Comparison of ENCODE assay signal across 8 cellular contexts in genomic region chr3:101850327-101851048, GRCh38. TPM values are rescaled to one million over a fixed set of nuclear protein-coding genes. Genes with fewer than 3 reads are reported as not detected.
DNase-seq lines count a peak whose midpoint lies in the region; ATAC-seq and TF ChIP-seq lines count a peak whose summit lies in the region.

No MANE protein-coding gene starts in this region.

- H3K27ac ChIP-seq in mesodermal cell (ENCODE audit: low read depth, low read length, severe bottlenecking), result peak overlapping the region; percentile 62
- peak overlapping the region; percentile 100 for H3K27ac ChIP-seq in suprapubic skin

- H3K4me3 ChIP-seq in mesodermal cell (ENCODE audit: extremely low read depth, insufficient read depth, low read length, poor library complexity, severe bottlenecking) (peak overlapping the region; percentile 89), suprapubic skin (peak overlapping the region; percentile 84)

- TF ChIP-seq CTCF in suprapubic skin (IDR thresholded peaks at IDR 0.05), result no peak

- H3K4me3 Mint-ChIP-seq in T-helper 17 cell, result peak overlapping the region; percentile 99

- TF ChIP-seq EP300 in suprapubic skin (IDR thresholded peaks at IDR 0.05), result no peak

- H3K27me3 Mint-ChIP-seq in T-helper 17 cell, result no peaks in the 10 kb centered on the region

- peak; percentile 22 for DNase-seq in SKM-1 (lab: John Stamatoyannopoulos, UW; ENCODE audit: unreplicated experiment)
- DNase-seq in SKM-1 treated with dmso at 0.1 percent for 144 hours (lab: John Stamatoyannopoulos, UW; ENCODE audit: unreplicated experiment), result no peak
- peak in 2 of 3 donors; percentile 36 to 41 for DNase-seq in T-helper 17 cell
- peak; percentile 87 for DNase-seq in central memory CD4-positive, alpha-beta T cell
- DNase-seq in suprapubic skin (ENCODE audit: low spot score in 2 of 2), result no peak
- no peak for DNase-seq in NCI-H446 treated with DMSO at 0.1 percent for 48 hours (lab: John Stamatoyannopoulos, UW)

- peak; percentile 22 for ATAC-seq in HG03354 (IDR thresholded peaks at IDR 0.05; ENCODE audit: poor library complexity, severe bottlenecking, unreplicated experiment)
- ATAC-seq in T-helper 17 cell, result peak; percentile 42

- H3K36me3 Mint-ChIP-seq in T-helper 17 cell (ENCODE audit: low read depth), result peaks cover 24% of the 10 kb centered on the region

- no peaks in the 10 kb centered on the region for H3K4me1 ChIP-seq in mesodermal cell (ENCODE audit: control insufficient read depth, insufficient read depth, low read length, poor library complexity, severe bottlenecking)
- H3K4me1 ChIP-seq in suprapubic skin, result peaks cover 54% of the 10 kb centered on the region

- no peaks in the 10 kb centered on the region for H3K27me3 ChIP-seq in suprapubic skin

- 1 to 3% methylated on average over 13 to 15 of the region's 19 CpGs for WGBS in mesodermal cell (ENCODE audit: insufficient coverage in 2 of 2), 2 experiments
- 1% methylated on average over 19 of the region's 19 CpGs for WGBS in suprapubic skin

- H3K4me1 Mint-ChIP-seq in T-helper 17 cell, result peaks cover 54% of the 10 kb centered on the region

- H3K36me3 ChIP-seq in mesodermal cell (ENCODE audit: control insufficient read depth, insufficient read depth, low read length), result peaks cover 39% of the 10 kb centered on the region
- peaks cover 37% of the 10 kb centered on the region for H3K36me3 ChIP-seq in suprapubic skin

- TF ChIP-seq POLR2A in suprapubic skin (IDR thresholded peaks at IDR 0.05), result peak in 1 of 2 donors; percentile 62

- peak overlapping the region; percentile 100 for H3K27ac Mint-ChIP-seq in T-helper 17 cell

- no peaks in the 10 kb centered on the region for H3K9me3 ChIP-seq in T-helper 17 cell (ENCODE audit: control insufficient read depth, low read length, poor library complexity, severe bottlenecking)
- H3K9me3 ChIP-seq in mesodermal cell (ENCODE audit: control insufficient read depth, low read length), result no peaks in the 10 kb centered on the region
- H3K9me3 ChIP-seq in suprapubic skin, result no peaks in the 10 kb centered on the region

RNA-seq across cellular contexts. Expression of gene NFKBIZ, which starts 1.2 kb away (rescaled TPM):
- total RNA-seq in T-helper 17 cell (100 to 1,000 TPM; 682 to 814 TPM), suprapubic skin (100 to 1,000 TPM; 142 to 311 (median 159) TPM)
- polyA plus RNA-seq in mesodermal cell (2013, experiment 1 of 2), result 14.9 TPM
- 13.8 TPM for polyA plus RNA-seq in mesodermal cell (2013, experiment 2 of 2)

Comparison
In these comparisons a context has a peak if more than half of its experiments do, and no peak if none do; other contexts are left out.
1. DNase-seq: peak in SKM-1 (single experiment), T-helper 17 cell (2 of 3) and central memory CD4-positive, alpha-beta T cell (single experiment); none in SKM-1 treated with dmso at 0.1 percent for 144 hours (single experiment), suprapubic skin (0 of 2) and NCI-H446 treated with DMSO at 0.1 percent for 48 hours (single experiment).